Comparison of ENCODE assay signal across 6 cellular contexts in genomic region chr19:55117063-55117635, GRCh38. TPM values are rescaled to one million over a fixed set of nuclear protein-coding genes. Genes with fewer than 3 reads are reported as not detected.
A peak's percentile ranks its signal among the peaks of the same experiment; 100 is the strongest.
DNase-seq lines count a peak whose midpoint lies in the region; ATAC-seq and TF ChIP-seq lines count a peak whose summit lies in the region.

No MANE protein-coding gene starts in this region.

- H3K4me1 ChIP-seq in CD4-positive, CD25-positive, alpha-beta regulatory T cell (ENCODE audit: control insufficient read depth, insufficient read depth, low read length, poor library complexity, severe bottlenecking): peaks cover 37% of the 10 kb centered on the region

- H3K27ac Mint-ChIP-seq in CD4-positive, CD25-positive, alpha-beta regulatory T cell: peak overlapping the region; percentile 98 to 99 (median 99)
- peak overlapping the region; percentile 91 to 97 (median 96) for H3K27ac Mint-ChIP-seq in naive thymus-derived CD8-positive, alpha-beta T cell

- H3K27me3 ChIP-seq in CD4-positive, CD25-positive, alpha-beta regulatory T cell (ENCODE audit: control insufficient read depth, insufficient read depth, low read length): no peaks in the 10 kb centered on the region

- H3K9me3 ChIP-seq in CD4-positive, CD25-positive, alpha-beta regulatory T cell (ENCODE audit: control insufficient read depth in 2 of 2, low read length in 2 of 2): no peaks in the 10 kb centered on the region

- in situ Hi-C loops in astrocyte of the spinal cord (cut with HindIII; ENCODE audit: low sequenced_read_pairs): no loop called here

- DNase-seq in CD4-positive, CD25-positive, alpha-beta regulatory T cell: peak in 1 of 3 donors; percentile 20
- DNase-seq in astrocyte of the spinal cord (ENCODE audit: low read depth, low spot score) (no peak), AG08395 (ENCODE audit: low spot score) (no peak)
- DNase-seq in naive thymus-derived CD8-positive, alpha-beta T cell: peak in 3 of 10 donors; percentile 16 to 30 (median 21)

- H3K27me3 Mint-ChIP-seq in CD4-positive, CD25-positive, alpha-beta regulatory T cell: peaks cover 10% of the 10 kb centered on the region
- H3K27me3 Mint-ChIP-seq in naive thymus-derived CD8-positive, alpha-beta T cell: peaks cover 0 to 3% (median 0%) of the 10 kb centered on the region in 5 donors

- POLR2A ChIA-PET in naive thymus-derived CD8-positive, alpha-beta T cell (lab: Charles Lee): interaction anchor here (0.6 to 2.3 kb wide), 16 partner anchors 37 to 537 kb away, joined by 3 to 11 read pairs (median 4); partner anchors contain the start of genes FIZ1, KMT5C, NAT14 and PPP6R1

- H3K4me1 Mint-ChIP-seq in CD4-positive, CD25-positive, alpha-beta regulatory T cell: peaks cover 9 to 48% (median 26%) of the 10 kb centered on the region in 4 donors
- H3K4me1 Mint-ChIP-seq in naive thymus-derived CD8-positive, alpha-beta T cell: peaks cover 20 to 40% (median 38%) of the 10 kb centered on the region in 4 donors

- peak overlapping the region; percentile 76 for H3K4me3 ChIP-seq in CD4-positive, CD25-positive, alpha-beta regulatory T cell (ENCODE audit: low read depth, low read length)
- peak overlapping the region; percentile 81 for H3K4me3 ChIP-seq in astrocyte of the spinal cord (ENCODE audit: low read depth, low read length)

- peaks cover 7% of the 10 kb centered on the region for H3K36me3 ChIP-seq in CD4-positive, CD25-positive, alpha-beta regulatory T cell (ENCODE audit: control insufficient read depth, insufficient read depth, low read length)

- peak overlapping the region; percentile 98 to 100 (median 99) for H3K4me3 Mint-ChIP-seq in CD4-positive, CD25-positive, alpha-beta regulatory T cell
- peak overlapping the region; percentile 90 to 99 (median 98) for H3K4me3 Mint-ChIP-seq in naive thymus-derived CD8-positive, alpha-beta T cell

- TF ChIP-seq CTCF in astrocyte of the spinal cord (IDR thresholded peaks at IDR 0.05; ENCODE audit: low read depth, low read length): no peak

- no peaks in the 10 kb centered on the region for H3K36me3 Mint-ChIP-seq in CD4-positive, CD25-positive, alpha-beta regulatory T cell
- H3K36me3 Mint-ChIP-seq in naive thymus-derived CD8-positive, alpha-beta T cell: no peaks in the 10 kb centered on the region

- peaks cover 0 to 1% (median 0%) of the 10 kb centered on the region in 7 donors for H3K9me3 Mint-ChIP-seq in CD4-positive, CD25-positive, alpha-beta regulatory T cell
- no peaks in the 10 kb centered on the region for H3K9me3 Mint-ChIP-seq in naive thymus-derived CD8-positive, alpha-beta T cell

- ATAC-seq in CD4-positive, CD25-positive, alpha-beta regulatory T cell (ENCODE audit: low read depth in 2 of 2): peak; percentile 2 to 4
- peak; percentile 5 for ATAC-seq in HG02678 (IDR thresholded peaks at IDR 0.05; ENCODE audit: unreplicated experiment)
- peak; percentile 39 to 41 for ATAC-seq in naive thymus-derived CD8-positive, alpha-beta T cell
- ATAC-seq in HG03442 (IDR thresholded peaks at IDR 0.05; ENCODE audit: unreplicated experiment): no peak

- H3K27ac ChIP-seq in CD4-positive, CD25-positive, alpha-beta regulatory T cell (ENCODE audit: insufficient read depth, low read length, poor library complexity, severe bottlenecking): peak overlapping the region; percentile 71

RNA-seq across cellular contexts. Expression of gene PPP1R12C, which starts 0.3 kb away (rescaled TPM):
- 191 TPM for total RNA-seq in CD4-positive, CD25-positive, alpha-beta regulatory T cell
- 1 to 10 TPM; 2.2 to 5.9 (median 3.8) TPM for polyA plus RNA-seq in CD4-positive, CD25-positive, alpha-beta regulatory T cell
- 100 to 1,000 TPM; 140 to 141 TPM for total RNA-seq in naive thymus-derived CD8-positive, alpha-beta T cell
- 1 to 10 TPM; 2.7 to 6.2 (median 3.9) TPM for polyA plus RNA-seq in naive thymus-derived CD8-positive, alpha-beta T cell

RNA-seq across cellular contexts. Expression of gene TNNT1, which starts 31.9 kb away (rescaled TPM):
- total RNA-seq in CD4-positive, CD25-positive, alpha-beta regulatory T cell: not detected
- not detected for polyA plus RNA-seq in CD4-positive, CD25-positive, alpha-beta regulatory T cell
- not detected for total RNA-seq in naive thymus-derived CD8-positive, alpha-beta T cell
- polyA plus RNA-seq in naive thymus-derived CD8-positive, alpha-beta T cell: not detected

RNA-seq across cellular contexts. Expression of gene TNNI3, which starts 40.4 kb away (rescaled TPM):
- total RNA-seq in CD4-positive, CD25-positive, alpha-beta regulatory T cell: not detected
- not detected for polyA plus RNA-seq in CD4-positive, CD25-positive, alpha-beta regulatory T cell
- not detected for total RNA-seq in naive thymus-derived CD8-positive, alpha-beta T cell
- not detected for polyA plus RNA-seq in naive thymus-derived CD8-positive, alpha-beta T cell

RNA-seq across cellular contexts. Expression of gene EPS8L1, which starts 41.5 kb away (rescaled TPM):
- total RNA-seq in CD4-positive, CD25-positive, alpha-beta regulatory T cell: 4.4 TPM
- 1 to 10 TPM in 3 of 4 donors, under 1 TPM in 1; 0.41 to 4.0 (median 1.3) TPM for polyA plus RNA-seq in CD4-positive, CD25-positive, alpha-beta regulatory T cell
- total RNA-seq in naive thymus-derived CD8-positive, alpha-beta T cell: under 1 TPM in 1 of 2 experiments, not detected in 1; 0.39 TPM
- polyA plus RNA-seq in naive thymus-derived CD8-positive, alpha-beta T cell: 1 to 10 TPM in 1 of 3 donors, under 1 TPM in 2; 0.81 to 2.1 (median 0.85) TPM

RNA-seq across cellular contexts. Expression of gene DNAAF3, which starts 49.3 kb away (rescaled TPM):
- total RNA-seq in CD4-positive, CD25-positive, alpha-beta regulatory T cell: not detected
- not detected for polyA plus RNA-seq in CD4-positive, CD25-positive, alpha-beta regulatory T cell
- total RNA-seq in naive thymus-derived CD8-positive, alpha-beta T cell: not detected
- not detected for polyA plus RNA-seq in naive thymus-derived CD8-positive, alpha-beta T cell
